Comparison of ENCODE assay signal across 2 cellular contexts in the genomic region with DNA sequence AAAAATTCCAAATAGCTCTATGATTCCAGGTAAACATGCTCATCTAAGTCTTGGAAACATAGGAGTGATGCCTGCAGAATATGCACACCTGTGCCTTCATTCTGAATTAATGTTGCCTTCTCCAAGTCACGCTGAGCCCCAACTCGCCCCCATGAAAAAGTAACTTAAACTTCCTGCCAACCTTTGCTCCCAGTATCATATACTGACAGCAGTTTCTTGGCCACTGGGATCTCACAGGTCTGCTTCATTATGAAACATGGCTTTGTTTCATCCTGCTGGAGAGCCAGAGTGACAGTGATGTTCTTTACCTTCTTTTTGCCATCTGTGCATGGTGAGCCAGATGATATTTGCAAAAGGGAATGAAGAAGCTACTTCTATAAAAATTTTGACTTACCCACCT.
TF ChIP-seq lines count a peak whose summit lies in the region.

No MANE protein-coding gene starts in this region.

TF ChIP-seq in IMR-90, 13 proteins besides CTCF, POLR2A, EP300 and RAD21:
- TF ChIP-seq NFE2L2 (IDR thresholded peaks at IDR 0.05; ENCODE audit: low read depth, low read length), result no peak
- TF ChIP-seq MAFK (IDR thresholded peaks at IDR 0.05; ENCODE audit: low read depth, low read length), result no peak
- TF ChIP-seq SMC3 (IDR thresholded peaks at IDR 0.05; ENCODE audit: low read depth, low read length), result no peak
- no peak for TF ChIP-seq BHLHE40 (IDR thresholded peaks at IDR 0.05; ENCODE audit: low read depth, low read length)
- no peak for TF ChIP-seq MXI1 (IDR thresholded peaks at IDR 0.05; ENCODE audit: borderline replicate concordance, low read depth, low read length)
- TF ChIP-seq RCOR1 (IDR thresholded peaks at IDR 0.05; ENCODE audit: insufficient replicate concordance, low read length), result no peak
- TF ChIP-seq ELK1 (IDR thresholded peaks at IDR 0.05; ENCODE audit: borderline replicate concordance, low read depth, low read length), result no peak
- TF ChIP-seq USF2 (IDR thresholded peaks at IDR 0.05; ENCODE audit: low read depth, low read length), result no peak
- TF ChIP-seq CEBPB (IDR thresholded peaks at IDR 0.05; ENCODE audit: low read depth, low read length), result no peak
- no peak for TF ChIP-seq RFX5 (IDR thresholded peaks at IDR 0.05; ENCODE audit: low read depth, low read length)
- no peak for TF ChIP-seq CHD1 (IDR thresholded peaks at IDR 0.05; ENCODE audit: low read depth, low read length)
- TF ChIP-seq MAZ (IDR thresholded peaks at IDR 0.05; ENCODE audit: borderline replicate concordance, low read depth, low read length), result no peak
- TF ChIP-seq FOS (IDR thresholded peaks at IDR 0.05; ENCODE audit: low read depth, low read length), result no peak

TF ChIP-seq in liver, 16 proteins besides CTCF, POLR2A, EP300 and RAD21:
- TF ChIP-seq, protein P1, sequence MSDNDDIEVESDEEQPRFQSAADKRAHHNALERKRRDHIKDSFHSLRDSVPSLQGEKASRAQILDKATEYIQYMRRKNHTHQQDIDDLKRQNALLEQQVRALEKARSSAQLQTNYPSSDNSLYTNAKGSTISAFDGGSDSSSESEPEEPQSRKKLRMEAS (IDR thresholded peaks at IDR 0.05), result no peak
- TF ChIP-seq GABPA (IDR thresholded peaks at IDR 0.05 in 1 of 2, conservative IDR thresholded peaks at IDR 0.05 in 1 of 2) (no peak), REST (IDR thresholded peaks at IDR 0.05) (no peak), YY1 (IDR thresholded peaks at IDR 0.05) (no peak), SP1 (IDR thresholded peaks at IDR 0.05) (no peak), HNF4G (IDR thresholded peaks at IDR 0.05) (no peak), NR2F2 (IDR thresholded peaks at IDR 0.05) (no peak), JUND (IDR thresholded peaks at IDR 0.05) (no peak), EGR1 (IDR thresholded peaks at IDR 0.05; ENCODE audit: low read depth in 2 of 2) (no peak), RXRA (IDR thresholded peaks at IDR 0.05) (no peak), HNF4A (conservative IDR thresholded peaks at IDR 0.05) (no peak), ZBTB33 (IDR thresholded peaks at IDR 0.05) (no peak), FOXA1 (IDR thresholded peaks at IDR 0.05) (no peak), FOXA2 (IDR thresholded peaks at IDR 0.05) (no peak), ATF3 (IDR thresholded peaks at IDR 0.05) (no peak), TAF1 (conservative IDR thresholded peaks at IDR 0.05) (no peak)
